Comparison of ENCODE assay signal across 8 cellular contexts in the genomic region with DNA sequence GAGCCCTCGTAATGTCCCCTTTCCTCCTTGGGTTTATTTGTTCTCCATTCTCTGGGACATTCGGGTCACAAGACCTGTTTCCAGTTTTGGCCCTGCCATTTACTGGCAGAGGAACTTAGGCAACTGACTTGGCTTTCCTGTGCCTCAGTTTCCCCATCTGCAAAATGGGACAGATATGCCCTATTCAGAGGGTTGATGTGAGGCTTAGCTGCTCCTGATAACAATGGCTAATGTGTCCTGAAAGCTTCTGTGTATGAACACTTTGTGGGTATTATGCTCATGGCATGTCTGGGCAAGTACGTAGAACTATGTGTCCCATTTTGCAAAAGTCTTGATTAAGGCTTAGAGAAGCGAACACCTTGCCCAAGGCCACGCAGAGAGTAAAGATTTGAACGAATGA. TPM values are rescaled to one million over a fixed set of nuclear protein-coding genes. Genes with fewer than 3 reads are reported as not detected.
DNase-seq lines count a peak whose midpoint lies in the region; ATAC-seq and TF ChIP-seq lines count a peak whose summit lies in the region.

No MANE protein-coding gene starts in this region.

- H3K4me3 Mint-ChIP-seq in Caco-2 (ENCODE audit: unreplicated experiment), result peak overlapping the region; percentile 87
- H3K4me3 Mint-ChIP-seq in endothelial cell (ENCODE audit: unreplicated experiment), result peak overlapping the region; percentile 89

- H3F3A ChIP-seq in OCI-LY1 (ENCODE audit: insufficient read depth, low read length), result no peaks in the 10 kb centered on the region; the same call in 1 of the 2 replicates

- TF ChIP-seq POLR2A in ovary (IDR thresholded peaks at IDR 0.05), result no peak

- DNase-seq in Caco-2, result no peak
- no peak for DNase-seq in endothelial cell (ENCODE audit: low spot score)
- no peak for DNase-seq in ovary
- DNase-seq in NCI-H2171 (lab: John Stamatoyannopoulos, UW), result no peak
- no peak for DNase-seq in GM20000 (ENCODE audit: low spot score)
- no peak for DNase-seq in NCI-H146 treated with DMSO at 0.1 percent for 48 hours (lab: John Stamatoyannopoulos, UW; ENCODE audit: unreplicated experiment)

- H3K27me3 ChIP-seq in Caco-2 (replicated peaks; ENCODE audit: control insufficient read depth, insufficient read depth, low read length) (no peaks in the 10 kb centered on the region), OCI-LY1 (ENCODE audit: insufficient read depth, low read length) (no peaks in the 10 kb centered on the region), ovary (no peaks in the 10 kb centered on the region)

- H3K9me2 ChIP-seq in OCI-LY1 (ENCODE audit: low read depth, low read length), result no peaks in the 10 kb centered on the region

- CTCF ChIA-PET in Caco-2 (lab: Charles Lee), result no interaction called here

- H3K36me3 Mint-ChIP-seq in Caco-2 (ENCODE audit: insufficient read depth, unreplicated experiment) (peaks cover 60% of the 10 kb centered on the region), endothelial cell (ENCODE audit: low read depth, unreplicated experiment) (peaks cover 19% of the 10 kb centered on the region)

- POLR2A ChIA-PET in Caco-2 (lab: Charles Lee), result interaction anchor here (2.6 kb wide), 1 partner anchor 14 kb away, joined by 21 read pairs; no protein-coding TSS in a partner anchor

- no peaks in the 10 kb centered on the region for H4K20me1 ChIP-seq in OCI-LY1 (ENCODE audit: insufficient read depth, low read length)

- no TSS peak for BruUV-seq in Caco-2 (replicated peaks; lab: Mats Ljungman, UMichigan)

- peak overlapping the region; percentile 78 for H3K4me2 ChIP-seq in OCI-LY1 (ENCODE audit: low read length)

- intact Hi-C loops in Caco-2 (cut with micrococcal nuclease; ENCODE audit: unreplicated experiment) (no loop called here), ovary (cut with DNase I) (no loop called here)

- H3K27ac Mint-ChIP-seq in Caco-2 (ENCODE audit: unreplicated experiment), result no peak overlapping the region
- H3K27ac Mint-ChIP-seq in endothelial cell (ENCODE audit: unreplicated experiment), result peak overlapping the region; percentile 95

- 80 to 86% (median 81%) methylated on average over 6 of the region's 6 CpGs for WGBS in ovary, 3 donors

- TF ChIP-seq CTCF in Caco-2 (IDR thresholded peaks at IDR 0.05; ENCODE audit: insufficient read depth in 1 of 2, low read depth in 1 of 2, low read length in 1 of 2, severe bottlenecking in 1 of 2, unreplicated experiment in 1 of 2), result no peak
- no peak for TF ChIP-seq CTCF in OCI-LY1 (IDR thresholded peaks at IDR 0.05; ENCODE audit: low read length)
- TF ChIP-seq CTCF in endothelial cell (IDR thresholded peaks at IDR 0.05; ENCODE audit: unreplicated experiment), result no peak
- no peak for TF ChIP-seq CTCF in ovary (IDR thresholded peaks at IDR 0.05)
- no peak for TF ChIP-seq CTCF in GM20000 (IDR thresholded peaks at IDR 0.05; ENCODE audit: extremely low read depth, missing control alignments)

- no peak overlapping the region for H2AFZ ChIP-seq in OCI-LY1 (ENCODE audit: low read length)

- H3K4me1 Mint-ChIP-seq in Caco-2 (ENCODE audit: low read depth, unreplicated experiment) (peaks cover 18% of the 10 kb centered on the region), endothelial cell (ENCODE audit: unreplicated experiment) (peaks cover 17% of the 10 kb centered on the region)

- H3K9ac ChIP-seq in OCI-LY1 (ENCODE audit: low read length), result peak overlapping the region; percentile 83

- peak overlapping the region; percentile 86 for H3K27ac ChIP-seq in OCI-LY1 (ENCODE audit: low read depth, low read length, poor library complexity, severe bottlenecking)
- H3K27ac ChIP-seq in ovary, result peak overlapping the region in 1 of 2 donors; percentile 99

- H3K9me3 ChIP-seq in Caco-2 (no peaks in the 10 kb centered on the region), OCI-LY1 (ENCODE audit: low read length) (no peaks in the 10 kb centered on the region), ovary (no peaks in the 10 kb centered on the region)

- H3K9me3 Mint-ChIP-seq in Caco-2 (ENCODE audit: unreplicated experiment), result peaks cover 9% of the 10 kb centered on the region
- peaks cover 2% of the 10 kb centered on the region for H3K9me3 Mint-ChIP-seq in endothelial cell (ENCODE audit: unreplicated experiment)

- H3K27me3 Mint-ChIP-seq in Caco-2 (ENCODE audit: insufficient read depth, unreplicated experiment) (no peaks in the 10 kb centered on the region), endothelial cell (ENCODE audit: unreplicated experiment) (peaks cover 31% of the 10 kb centered on the region)

- ATAC-seq in HG02678 (IDR thresholded peaks at IDR 0.05; ENCODE audit: unreplicated experiment), result no peak

- peaks cover 5% of the 10 kb centered on the region for H3K4me1 ChIP-seq in Caco-2
- peaks cover 17% of the 10 kb centered on the region for H3K4me1 ChIP-seq in OCI-LY1 (ENCODE audit: insufficient read depth, low read length, severe bottlenecking)
- peaks cover 2% of the 10 kb centered on the region for H3K4me1 ChIP-seq in ovary (ENCODE audit: insufficient read depth)

- H3K4me3 ChIP-seq in Caco-2 (ENCODE audit: low read depth, low read length) (peak overlapping the region; percentile 70), OCI-LY1 (ENCODE audit: low read depth, low read length, poor library complexity, severe bottlenecking) (peak overlapping the region; percentile 67), ovary (peak overlapping the region; percentile 96)

- no peaks in the 10 kb centered on the region for H3K79me2 ChIP-seq in OCI-LY1 (ENCODE audit: insufficient read depth, low read length)

- TF ChIP-seq EP300 in ovary (IDR thresholded peaks at IDR 0.05), result no peak

- H3K36me3 ChIP-seq in Caco-2 (ENCODE audit: control insufficient read depth, insufficient read depth, low read length) (no peaks in the 10 kb centered on the region; the same call in none of the 2 replicates), OCI-LY1 (ENCODE audit: insufficient read depth, low read length) (0 out of 2 replicates have a peak, but pooled peaks cover 4% of the 10 kb centered on the region), ovary (no peaks in the 10 kb centered on the region)

RNA-seq across cellular contexts. Expression of a gene that starts 1.0 kb away (rescaled TPM):
- total RNA-seq in Caco-2 (2022) (10.8 and 11.1 TPM in 2 replicates), endothelial cell (ENCODE audit: unreplicated experiment) (9.3 TPM), ovary (10 to 100 TPM; 13.7 to 22.3 (median 17.8) TPM)
- 10 to 100 TPM in 1 of 2 donors, under 1 TPM in 1; 0.15 to 28.0 TPM for polyA plus RNA-seq in ovary

RNA-seq across cellular contexts. Expression of a gene that starts 1.8 kb away (rescaled TPM):
- total RNA-seq in Caco-2 (2022), result 27.2 and 27.7 TPM in 2 replicates
- 21.5 TPM for total RNA-seq in endothelial cell (ENCODE audit: unreplicated experiment)
- total RNA-seq in ovary, result 10 to 100 TPM in 5 of 7 donors, 1 to 10 TPM in 2; 3.6 to 22.7 (median 16.6) TPM
- 10 to 100 TPM in 1 of 2 donors, 1 to 10 TPM in 1; 9.4 to 11.0 TPM for polyA plus RNA-seq in ovary

RNA-seq across cellular contexts. Expression of a gene that starts 4.3 kb away (rescaled TPM):
- total RNA-seq in Caco-2 (2022), result 13.2 and 14.5 TPM in 2 replicates
- 14.5 TPM for total RNA-seq in endothelial cell (ENCODE audit: unreplicated experiment)
- 10 to 100 TPM in 5 of 7 donors, 1 to 10 TPM in 2; 4.0 to 20.9 (median 17.6) TPM for total RNA-seq in ovary
- 10 to 100 TPM in 1 of 2 donors, under 1 TPM in 1; 0.42 to 10.5 TPM for polyA plus RNA-seq in ovary

RNA-seq across cellular contexts. Expression of a gene that starts 20.5 kb away (rescaled TPM):
- total RNA-seq in Caco-2 (2022) (26.5 and 30.4 TPM in 2 replicates), endothelial cell (ENCODE audit: unreplicated experiment) (36.4 TPM), ovary (10 to 100 TPM in 5 of 7 donors, 1 to 10 TPM in 2; 2.7 to 24.4 (median 16.8) TPM)
- 10 to 100 TPM in 1 of 2 donors, 1 to 10 TPM in 1; 5.6 to 10.5 TPM for polyA plus RNA-seq in ovary

RNA-seq across cellular contexts. Expression of a gene that starts 23.2 kb away (rescaled TPM):
- 8.5 and 10.2 TPM in 2 replicates for total RNA-seq in Caco-2 (2022)
- 6.8 TPM for total RNA-seq in endothelial cell (ENCODE audit: unreplicated experiment)
- 10 to 100 TPM in 4 of 7 donors, 1 to 10 TPM in 3; 6.5 to 16.9 (median 11.7) TPM for total RNA-seq in ovary
- polyA plus RNA-seq in ovary, result 10 to 100 TPM in 1 of 2 donors, 1 to 10 TPM in 1; 6.0 to 12.3 TPM
